ENCODE assay signal across 9 cellular contexts in genomic region chr2:193240752-193241151, GRCh38.
DNase-seq lines count a peak whose midpoint lies in the region; ATAC-seq and TF ChIP-seq lines count a peak whose summit lies in the region.
"Had no signal": no experiment of that assay in that cellular context is flagged by ENCODE, and none has a peak within 500 bp of the region (broad histone marks: within the 10 kb centered on the region; RNA-seq: fewer than 3 reads in every experiment).

No MANE protein-coding gene starts in this region.

- no peak overlapping the region for H3K27ac Mint-ChIP-seq in Calu3 (ENCODE audit: unreplicated experiment)

- CTCF ChIA-PET in Calu3 (lab: Charles Lee) = no interaction called here

- H2AFZ ChIP-seq in Karpas-422 (ENCODE audit: low read length) = no peak overlapping the region

- H3K27me3 Mint-ChIP-seq in Calu3 (ENCODE audit: unreplicated experiment) = no peaks in the 10 kb centered on the region

- H3K79me2 ChIP-seq in Karpas-422 (ENCODE audit: low read length) = no peaks in the 10 kb centered on the region

- no peaks in the 10 kb centered on the region for H4K20me1 ChIP-seq in Karpas-422 (ENCODE audit: insufficient read depth, low read depth, low read length)

- no peaks in the 10 kb centered on the region for H3K36me3 ChIP-seq in Karpas-422 (ENCODE audit: insufficient read depth, low read length)

- no peaks in the 10 kb centered on the region for H3K9me2 ChIP-seq in Karpas-422 (replicated peaks; ENCODE audit: insufficient read depth, low read length)

- H3K9ac ChIP-seq in Karpas-422 (ENCODE audit: low read length) = no peak overlapping the region

- ATAC-seq in GM21390 (IDR thresholded peaks at IDR 0.05; ENCODE audit: unreplicated experiment) = peak; percentile 72
- peak; percentile 27 for ATAC-seq in foreskin keratinocyte
- ATAC-seq: activated T-cell treated with anti-CD3 and anti-CD28 coated beads, Interleukin-2, amount 50 U/mL, for 4 hours had no signal

- no peak for DNase-seq in Calu3
- DNase-seq in MV-4-11 (lab: John Stamatoyannopoulos, UW) = peak; percentile 3
- peak in 1 of 2 donors; percentile 7 for DNase-seq in foreskin keratinocyte
- no peak for DNase-seq in activated CD4-positive, CD25-positive, alpha-beta regulatory T cell (lab: John Stamatoyannopoulos, UW)
- no peak for DNase-seq in GM03348 (ENCODE audit: low spot score)
- no peak for DNase-seq in middle frontal gyrus (ENCODE audit: extremely low spot score, low spot score)
- DNase-seq in Karpas-422 = no peak
- DNase-seq: activated T-cell treated with anti-CD3 and anti-CD28 coated beads, Interleukin-2, amount 50 U/mL, for 4 hours had no signal

- TF ChIP-seq CTCF in Calu3 (IDR thresholded peaks at IDR 0.05; ENCODE audit: unreplicated experiment) (peak; percentile 41), foreskin keratinocyte (conservative IDR thresholded peaks at IDR 0.05) (peak; percentile 54)

- intact Hi-C loops in Calu3 (cut with micrococcal nuclease; ENCODE audit: unreplicated experiment) = no loop called here

- H3K4me1 Mint-ChIP-seq in Calu3 (ENCODE audit: low read depth, unreplicated experiment) = no peaks in the 10 kb centered on the region

- H3K4me3 ChIP-seq in Karpas-422 (ENCODE audit: low read length) = no peak overlapping the region

- H3K27ac ChIP-seq in foreskin keratinocyte (no peak overlapping the region), Karpas-422 (ENCODE audit: low read length) (no peak overlapping the region)

- H3K9me3 Mint-ChIP-seq in Calu3 (ENCODE audit: low read depth, unreplicated experiment) = no peaks in the 10 kb centered on the region
- H3K9me3 Mint-ChIP-seq: activated T-cell treated with anti-CD3 and anti-CD28 coated beads, Interleukin-2, amount 50 U/mL, for 4 hours had no signal

- no peak overlapping the region for H3K4me3 Mint-ChIP-seq in Calu3 (ENCODE audit: low read depth, unreplicated experiment)
- H3K4me3 Mint-ChIP-seq: activated T-cell treated with anti-CD3 and anti-CD28 coated beads, Interleukin-2, amount 50 U/mL, for 4 hours had no signal

- no peaks in the 10 kb centered on the region for H3K27me3 ChIP-seq in foreskin keratinocyte
- H3K27me3 ChIP-seq in Karpas-422 (ENCODE audit: low read length) = no peaks in the 10 kb centered on the region

- peaks cover 20% of the 10 kb centered on the region for H3K9me3 ChIP-seq in Karpas-422 (ENCODE audit: low read length)

- H3K36me3 Mint-ChIP-seq in Calu3 (ENCODE audit: insufficient read depth, unreplicated experiment) = no peaks in the 10 kb centered on the region

- H3K4me1 ChIP-seq in foreskin keratinocyte (no peaks in the 10 kb centered on the region), Karpas-422 (ENCODE audit: low read length) (no peaks in the 10 kb centered on the region)

- H3K4me2 ChIP-seq in Karpas-422 (ENCODE audit: low read depth, low read length, poor library complexity, severe bottlenecking) = no peak overlapping the region

- BruUV-seq in Calu3 (replicated peaks; lab: Mats Ljungman, UMichigan) = no TSS peak
